24 cellular contexts compared by ENCODE assay signal in genomic region chr14:89162586-89162985, GRCh38.
A peak's percentile ranks its signal among the peaks of the same experiment; 100 is the strongest.
DNase-seq lines count a peak whose midpoint lies in the region; ATAC-seq and TF ChIP-seq lines count a peak whose summit lies in the region.
"Had no signal": no experiment of that assay in that cellular context is flagged by ENCODE, and none has a peak within 500 bp of the region (broad histone marks: within the 10 kb centered on the region; RNA-seq: fewer than 3 reads in every experiment).

No MANE protein-coding gene starts in this region.

- TF ChIP-seq RAD21 in neural cell (conservative IDR thresholded peaks at IDR 0.05): no peak

- peak overlapping the region; percentile 41 for H3K4me3 ChIP-seq in neural cell (ENCODE audit: low read length)
- H3K4me3 ChIP-seq: A549; BLaER1 treated with 17β-estradiol and CSF1 and Interleukin-3, amounts not matched to agents 10 nM and 100 nM; GM12878 had no signal

- peak overlapping the region; percentile 42 for H3K27ac Mint-ChIP-seq in activated naive CD4-positive, alpha-beta T cell treated with anti-CD3 and anti-CD28 coated beads, Interleukin-2, amount 10 ng/mL, durations not matched to agents 7 days and 5 days
- H3K27ac Mint-ChIP-seq in CD14-positive monocyte: peak overlapping the region in 4 of 7 donors; percentile 16 to 76 (median 47)
- H3K27ac Mint-ChIP-seq: B cell; CD8-positive, alpha-beta memory T cell had no signal

- H3K4me1 Mint-ChIP-seq in activated naive CD4-positive, alpha-beta T cell treated with anti-CD3 and anti-CD28 coated beads, Interleukin-2, amount 10 ng/mL, durations not matched to agents 7 days and 5 days: peaks cover 8% of the 10 kb centered on the region
- peaks cover 50% of the 10 kb centered on the region for H3K4me1 Mint-ChIP-seq in CD14-positive monocyte

- H3K9ac ChIP-seq in neural cell (ENCODE audit: low read length): peak overlapping the region; percentile 32
- H3K9ac ChIP-seq: BLaER1 treated with 17β-estradiol and CSF1 and Interleukin-3, amounts not matched to agents 10 nM and 100 nM had no signal

- H3K27ac ChIP-seq in neural cell (ENCODE audit: low read length): peak overlapping the region; percentile 56
- H3K27ac ChIP-seq: 22Rv1; A549; BLaER1 treated with 17β-estradiol and CSF1 and Interleukin-3, amounts not matched to agents 10 nM and 100 nM; C4-2B had no signal

- no peak for TF ChIP-seq EP300 in neural cell (conservative IDR thresholded peaks at IDR 0.05; ENCODE audit: poor library complexity, severe bottlenecking)

- no peak for TF ChIP-seq CTCF in CD14-positive monocyte (IDR thresholded peaks at IDR 0.05)
- no peak for TF ChIP-seq CTCF in neural cell (IDR thresholded peaks at IDR 0.05; ENCODE audit: poor library complexity, severe bottlenecking)

- H3K9me2 ChIP-seq in neural cell (ENCODE audit: insufficient read depth, low read length): no peaks in the 10 kb centered on the region

- CTCF ChIA-PET in activated naive CD4-positive, alpha-beta T cell treated with anti-CD3 and anti-CD28 coated beads, Interleukin-2, amount 10 ng/mL, durations not matched to agents 7 days and 5 days (lab: Charles Lee): no interaction called here

- no peaks in the 10 kb centered on the region for H3F3A ChIP-seq in neural cell (ENCODE audit: insufficient read depth, low read length, poor library complexity, severe bottlenecking)

- H3K9me3 Mint-ChIP-seq in activated naive CD4-positive, alpha-beta T cell treated with anti-CD3 and anti-CD28 coated beads, Interleukin-2, amount 10 ng/mL, durations not matched to agents 7 days and 5 days: no peaks in the 10 kb centered on the region
- peaks cover 0 to 3% (median 0%) of the 10 kb centered on the region in 7 donors for H3K9me3 Mint-ChIP-seq in CD14-positive monocyte
- H3K9me3 Mint-ChIP-seq: CD4-positive, alpha-beta memory T cell; CD4-positive, CD25-positive, alpha-beta regulatory T cell; CD8-positive, alpha-beta memory T cell had no signal

- intact Hi-C loops in CD14-positive monocyte (cut with micrococcal nuclease): no loop called here

- H3K27me3 Mint-ChIP-seq in activated naive CD4-positive, alpha-beta T cell treated with anti-CD3 and anti-CD28 coated beads, Interleukin-2, amount 10 ng/mL, durations not matched to agents 7 days and 5 days: no peaks in the 10 kb centered on the region
- peaks cover 0 to 3% (median 1%) of the 10 kb centered on the region in 3 donors for H3K27me3 Mint-ChIP-seq in CD14-positive monocyte (ENCODE audit: low read depth in 3 of 3)
- H3K27me3 Mint-ChIP-seq: B cell; CD4-positive, alpha-beta memory T cell; CD4-positive, CD25-positive, alpha-beta regulatory T cell; CD8-positive, alpha-beta memory T cell had no signal

- peaks cover 35% of the 10 kb centered on the region for H3K36me3 Mint-ChIP-seq in activated naive CD4-positive, alpha-beta T cell treated with anti-CD3 and anti-CD28 coated beads, Interleukin-2, amount 10 ng/mL, durations not matched to agents 7 days and 5 days
- peaks cover 61 to 68% of the 10 kb centered on the region in 2 donors for H3K36me3 Mint-ChIP-seq in CD14-positive monocyte

- no peaks in the 10 kb centered on the region for H3K79me2 ChIP-seq in neural cell (replicated peaks; ENCODE audit: insufficient read depth, low read length)

- ATAC-seq in GM19397 (IDR thresholded peaks at IDR 0.05; ENCODE audit: unreplicated experiment): no peak
- ATAC-seq: A549, GM12878 had no signal

- no peak overlapping the region for H2AFZ ChIP-seq in neural cell (ENCODE audit: low read depth, low read length)

- no peaks in the 10 kb centered on the region for H4K20me1 ChIP-seq in neural cell (ENCODE audit: insufficient read depth)
- H4K20me1 ChIP-seq: BLaER1 treated with 17β-estradiol and CSF1 and Interleukin-3, amounts not matched to agents 10 nM and 100 nM had no signal

- peaks cover 5% of the 10 kb centered on the region for H3K36me3 ChIP-seq in neural cell (ENCODE audit: insufficient read depth, low read length)

- no peak for DNase-seq in activated naive CD4-positive, alpha-beta T cell treated with anti-CD3 and anti-CD28 coated beads, Interleukin-2, amount 10 ng/mL, durations not matched to agents 7 days and 5 days
- no peak for DNase-seq in activated naive CD4-positive, alpha-beta T cell treated with Interleukin-2 at 50 U/mL for 16 hours
- DNase-seq in CD14-positive monocyte (ENCODE audit: low spot score) (no peak), erythroblast (lab: John Stamatoyannopoulos, UW) (no peak)
- DNase-seq: AML-193; CD4-positive, alpha-beta memory T cell; CD4-positive, CD25-positive, alpha-beta regulatory T cell; CD8-positive, alpha-beta memory T cell; COR-L47; DMS 273 treated with DMSO at 0.1 percent for 48 hours; DMS153; DMS53; DMS79; DND-41; EL; GDM1 had no signal

- H3K4me2 ChIP-seq in neural cell (ENCODE audit: low read length): no peak overlapping the region
- H3K4me2 ChIP-seq: A549; BLaER1 treated with 17β-estradiol and CSF1 and Interleukin-3, amounts not matched to agents 10 nM and 100 nM had no signal

- no peaks in the 10 kb centered on the region for H3K27me3 ChIP-seq in neural cell (ENCODE audit: insufficient read depth, low read depth, low read length)
- H3K27me3 ChIP-seq: BLaER1 treated with 17β-estradiol and CSF1 and Interleukin-3, amounts not matched to agents 10 nM and 100 nM had no signal

- no peaks in the 10 kb centered on the region for H3K9me3 ChIP-seq in neural cell (ENCODE audit: low read length)
- H3K9me3 ChIP-seq: A549 had no signal

- no peak for TF ChIP-seq POLR2A in erythroblast (IDR thresholded peaks at IDR 0.05; ENCODE audit: low read length)

- H3K4me3 Mint-ChIP-seq in activated naive CD4-positive, alpha-beta T cell treated with anti-CD3 and anti-CD28 coated beads, Interleukin-2, amount 10 ng/mL, durations not matched to agents 7 days and 5 days: no peak overlapping the region
- no peak overlapping the region for H3K4me3 Mint-ChIP-seq in CD14-positive monocyte
- H3K4me3 Mint-ChIP-seq: B cell; CD4-positive, alpha-beta memory T cell; CD4-positive, CD25-positive, alpha-beta regulatory T cell; CD8-positive, alpha-beta memory T cell had no signal

TF ChIP-seq in neural cell, 6 proteins besides CTCF, POLR2A, EP300 and RAD21:
- TF ChIP-seq POLR2AphosphoS5 (IDR thresholded peaks at IDR 0.05) (no peak), MXI1 (conservative IDR thresholded peaks at IDR 0.05; ENCODE audit: poor library complexity, severe bottlenecking) (no peak), TAF1 (IDR thresholded peaks at IDR 0.05; ENCODE audit: low read depth) (no peak), SMC3 (conservative IDR thresholded peaks at IDR 0.05; ENCODE audit: poor library complexity) (no peak), EZH2 (IDR thresholded peaks at IDR 0.05; ENCODE audit: borderline replicate concordance, insufficient read depth, low read length, poor library complexity, severe bottlenecking) (no peak), REST (IDR thresholded peaks at IDR 0.05; ENCODE audit: borderline replicate concordance) (no peak)
